ENCODE assay signal across 2 cellular contexts in the genomic region with DNA sequence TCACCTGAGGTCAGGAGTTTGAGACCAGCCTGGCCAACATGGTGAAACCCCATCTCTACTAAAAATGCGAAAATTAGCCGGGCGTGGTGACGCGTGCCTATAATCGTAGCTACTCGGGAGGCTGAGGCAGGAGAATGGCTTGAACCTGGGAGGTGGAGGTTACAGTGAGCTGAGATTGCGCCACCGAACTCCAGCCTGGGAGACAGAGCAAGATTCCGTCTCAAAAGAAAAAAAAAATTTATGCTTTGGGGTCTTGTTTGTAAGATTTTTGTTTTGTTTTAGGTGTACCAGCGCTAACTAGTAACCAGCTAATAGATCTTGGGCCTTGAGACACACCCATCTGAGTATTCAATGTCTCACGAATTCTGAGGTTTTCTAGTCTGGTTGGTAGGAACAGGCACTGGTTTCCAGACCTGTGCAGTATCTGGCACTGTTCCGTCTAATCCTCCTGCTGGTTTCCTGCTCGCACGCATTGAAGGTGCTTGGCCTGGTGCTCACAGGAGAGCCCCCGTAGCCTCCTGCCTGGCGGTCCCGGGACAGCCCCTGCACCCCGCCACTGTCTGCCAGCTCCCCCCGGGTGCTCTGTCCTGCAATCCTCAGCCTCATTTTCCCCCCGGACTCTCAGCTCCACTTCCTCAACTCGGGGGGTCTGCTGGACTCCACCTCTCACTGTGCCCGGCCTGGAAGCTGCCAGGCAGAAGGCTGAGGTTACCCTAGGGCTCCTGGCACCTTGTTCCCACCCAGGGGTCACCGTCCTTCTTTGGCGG.
TF ChIP-seq lines count a peak whose summit lies in the region.

No MANE protein-coding gene starts in this region.

TF ChIP-seq in A549, 52 proteins besides CTCF, POLR2A, EP300 and RAD21 (continued from another document):
- TF ChIP-seq, protein P1, sequence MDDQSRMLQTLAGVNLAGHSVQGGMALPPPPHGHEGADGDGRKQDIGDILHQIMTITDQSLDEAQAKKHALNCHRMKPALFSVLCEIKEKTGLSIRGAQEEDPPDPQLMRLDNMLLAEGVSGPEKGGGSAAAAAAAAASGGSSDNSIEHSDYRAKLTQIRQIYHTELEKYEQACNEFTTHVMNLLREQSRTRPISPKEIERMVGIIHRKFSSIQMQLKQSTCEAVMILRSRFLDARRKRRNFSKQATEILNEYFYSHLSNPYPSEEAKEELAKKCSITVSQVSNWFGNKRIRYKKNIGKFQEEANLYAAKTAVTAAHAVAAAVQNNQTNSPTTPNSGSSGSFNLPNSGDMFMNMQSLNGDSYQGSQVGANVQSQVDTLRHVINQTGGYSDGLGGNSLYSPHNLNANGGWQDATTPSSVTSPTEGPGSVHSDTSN (IDR thresholded peaks at IDR 0.05), result peak; percentile 50; the same call in 1 of the 2 replicates
- TF ChIP-seq FOSB (CRISPR knock-in tag; IDR thresholded peaks at IDR 0.05) (0 out of 2 replicates have a peak, but pooled peaks have one; percentile 48), POLR2AphosphoS2 (conservative IDR thresholded peaks at IDR 0.05; ENCODE audit: low read length) (0 out of 2 replicates have a peak, but pooled peaks have one; percentile 2), TP53 (CRISPR knock-in tag; IDR thresholded peaks at IDR 0.05) (0 out of 2 replicates have a peak, but pooled peaks have one; percentile 41), FOXS1 (CRISPR knock-in tag; IDR thresholded peaks at IDR 0.05) (no peak), JUN (IDR thresholded peaks at IDR 0.05) (peak in 1 of 2 experiments; percentile 3; a peak in 1 of 5 replicates)

TF ChIP-seq in GM12891, 5 proteins besides CTCF, POLR2A, EP300 and RAD21 (continued from another document):
- 0 out of 2 replicates have a peak, but pooled peaks have one; percentile 20 for TF ChIP-seq POLR2AphosphoS5 (IDR thresholded peaks at IDR 0.05; ENCODE audit: low read depth, low read length)
- TF ChIP-seq PAX5 (IDR thresholded peaks at IDR 0.05; ENCODE audit: insufficient read depth, low read length, severe bottlenecking), result no peak
